11 cellular contexts compared by ENCODE assay signal in genomic region chr6:144264270-144265060, GRCh38. TPM values are rescaled to one million over a fixed set of nuclear protein-coding genes. Genes with fewer than 3 reads are reported as not detected.
DNase-seq lines count a peak whose midpoint lies in the region; ATAC-seq and TF ChIP-seq lines count a peak whose summit lies in the region.
"Had no signal": no experiment of that assay in that cellular context is flagged by ENCODE, and none has a peak within 500 bp of the region (broad histone marks: within the 10 kb centered on the region; RNA-seq: fewer than 3 reads in every experiment).

No MANE protein-coding gene starts in this region.

- H3K14ac ChIP-seq in H9 (ENCODE audit: insufficient read depth, low read length): no peak overlapping the region

- H3K27me3 Mint-ChIP-seq in H9 (ENCODE audit: low read depth): no peaks in the 10 kb centered on the region
- H3K27me3 Mint-ChIP-seq: IgD-negative memory B cell had no signal

- peaks cover 0 to 8% (median 2%) of the 10 kb centered on the region in 3 experiments; a peak in 5 of 7 replicates for H3K36me3 Mint-ChIP-seq in H9 (ENCODE audit: insufficient read depth in 1 of 3, low read depth in 3 of 3)
- H3K36me3 Mint-ChIP-seq: IgD-negative memory B cell had no signal

- H3K56ac ChIP-seq in H9 (ENCODE audit: insufficient read length, low read depth, low read length): no peak overlapping the region

- intact Hi-C loops in adrenal gland (cut with DNase I): no loop called here

- H3K23ac ChIP-seq in H9 (ENCODE audit: insufficient read length, low read depth, low read length): no peak overlapping the region

- H2AFZ ChIP-seq in H9 (ENCODE audit: low read length): no peak overlapping the region

- H2AK5ac ChIP-seq in H9 (ENCODE audit: insufficient read length, low read length): no peak overlapping the region

- H3K9me3 ChIP-seq in H9 (ENCODE audit: control insufficient read depth, low read depth, low read length) (no peaks in the 10 kb centered on the region), adrenal gland (replicated peaks in 1 of 3) (no peaks in the 10 kb centered on the region), skeletal muscle satellite cell (replicated peaks; ENCODE audit: low read length) (no peaks in the 10 kb centered on the region), BE2C (no peaks in the 10 kb centered on the region)

- H3K27ac ChIP-seq in H9 (ENCODE audit: insufficient read length, low read depth, low read length) (no peak overlapping the region), adrenal gland (peak overlapping the region in 2 of 5 donors; percentile 10 to 13)

- no peak overlapping the region for H3T11ph ChIP-seq in H9 (ENCODE audit: low read length)

- peak overlapping the region; percentile 93 to 97 (median 97); a peak in 5 of 7 replicates for H3K27ac Mint-ChIP-seq in H9

- ATAC-seq in GM19351 (IDR thresholded peaks at IDR 0.05; ENCODE audit: unreplicated experiment): no peak

- H2BK20ac ChIP-seq in H9 (ENCODE audit: low read depth, low read length, poor library complexity, severe bottlenecking): no peak overlapping the region

- no peak overlapping the region for H3K4ac ChIP-seq in H9 (ENCODE audit: low read depth, low read length)

- no peak overlapping the region for H2BK5ac ChIP-seq in H9 (ENCODE audit: insufficient read length, low read length)

- no peak overlapping the region for H4K8ac ChIP-seq in H9 (replicated peaks; ENCODE audit: insufficient read length, low read depth, low read length)

- TF ChIP-seq CTCF in H9 (conservative IDR thresholded peaks at IDR 0.05) (no peak), adrenal gland (IDR thresholded peaks at IDR 0.05) (no peak), BE2C (IDR thresholded peaks at IDR 0.05; ENCODE audit: low read depth, low read length) (no peak)

- no CpG with 5 or more reads among the region's 7 CpGs for WGBS in H9 (ENCODE audit: extremely low coverage, insufficient read length, low lambda C conversion rate)
- WGBS in adrenal gland, 4 donors: 48 to 58% (median 53%) methylated on average over 7 of the region's 7 CpGs

- H3K27me3 ChIP-seq in H9 (ENCODE audit: insufficient read depth, low read length): no peaks in the 10 kb centered on the region
- H3K27me3 ChIP-seq in adrenal gland: no peaks in the 10 kb centered on the region
- no peaks in the 10 kb centered on the region for H3K27me3 ChIP-seq in skeletal muscle satellite cell (ENCODE audit: control insufficient read depth, insufficient read depth, low read length)
- no peaks in the 10 kb centered on the region for H3K27me3 ChIP-seq in BE2C

- H4K5ac ChIP-seq in H9 (ENCODE audit: insufficient read length, low read depth, low read length): no peak overlapping the region

- H2BK15ac ChIP-seq in H9 (ENCODE audit: low read depth, low read length): no peak overlapping the region

- H3K4me1 Mint-ChIP-seq in H9: peaks cover 30 to 33% of the 10 kb centered on the region in 2 experiments

- H3K36me3 ChIP-seq in adrenal gland (replicated peaks in 1 of 2) (no peaks in the 10 kb centered on the region), skeletal muscle satellite cell (ENCODE audit: insufficient read depth, low read length) (no peaks in the 10 kb centered on the region), BE2C (no peaks in the 10 kb centered on the region)

- no peaks in the 10 kb centered on the region for H3K23me2 ChIP-seq in H9 (ENCODE audit: insufficient read length, low read depth, low read length, poor library complexity, severe bottlenecking)

- no peaks in the 10 kb centered on the region for H4K20me1 ChIP-seq in H9 (ENCODE audit: control insufficient read depth, insufficient read depth, insufficient read length)

- no peaks in the 10 kb centered on the region for H3K79me2 ChIP-seq in H9 (ENCODE audit: insufficient read depth, low read length)

- H2BK12ac ChIP-seq in H9 (ENCODE audit: insufficient read length, low read depth, low read length): peak overlapping the region; percentile 45

- H3K4me1 ChIP-seq in H9 (ENCODE audit: insufficient read depth, low read length): peaks cover 9% of the 10 kb centered on the region
- peaks cover 0 to 22% of the 10 kb centered on the region in 2 donors for H3K4me1 ChIP-seq in adrenal gland (replicated peaks in 1 of 2)
- peaks cover 36% of the 10 kb centered on the region for H3K4me1 ChIP-seq in skeletal muscle satellite cell (ENCODE audit: control insufficient read depth, insufficient read depth, low read length)
- H3K4me1 ChIP-seq in BE2C: no peaks in the 10 kb centered on the region

- no peaks in the 10 kb centered on the region for H3K79me1 ChIP-seq in H9 (ENCODE audit: insufficient read depth, low read depth, low read length, poor library complexity, severe bottlenecking)

- H3K9ac ChIP-seq in H9 (ENCODE audit: extremely low read depth, insufficient read length, low read length): no peak overlapping the region
- H3K9ac ChIP-seq in skeletal muscle satellite cell (ENCODE audit: low read depth, low read length): peak overlapping the region; percentile 62

- no peak overlapping the region; a peak in 1 of 5 replicates for H3K4me3 Mint-ChIP-seq in H9

- no peak for TF ChIP-seq POLR2A in adrenal gland (IDR thresholded peaks at IDR 0.05)

- no peak overlapping the region for H2BK120ac ChIP-seq in H9 (ENCODE audit: low read depth, low read length, poor library complexity, severe bottlenecking)

- H3K9me3 Mint-ChIP-seq in H9: peaks cover 3% of the 10 kb centered on the region in 2 experiments; a peak in 3 of 5 replicates

- peak; percentile 57 for DNase-seq in H9
- DNase-seq in adrenal gland: peak in 6 of 7 donors; percentile 38 to 71 (median 58)
- DNase-seq in hepatic stellate cell (ENCODE audit: low spot score): peak; percentile 66
- no peak for DNase-seq in KG1 (lab: John Stamatoyannopoulos, UW)
- DNase-seq in cerebellar nuclear complex (lab: John Stamatoyannopoulos, UW): no peak
- DNase-seq in BE2C: no peak
- DNase-seq: effector CD4-positive, alpha-beta T cell; T-helper 9 cell had no signal

- no peak overlapping the region for H3K18ac ChIP-seq in H9 (ENCODE audit: insufficient read length, low read depth, low read length)

- H3K4me2 ChIP-seq in H9 (ENCODE audit: insufficient read depth, insufficient read length, low read length) (no peak overlapping the region), skeletal muscle satellite cell (ENCODE audit: low read length) (peak overlapping the region; percentile 74)

- no peak overlapping the region for H3K4me3 ChIP-seq in adrenal gland
- H3K4me3 ChIP-seq in skeletal muscle satellite cell (ENCODE audit: low read length): peak overlapping the region; percentile 15
- H3K4me3 ChIP-seq in BE2C (ENCODE audit: low read depth, low read length): no peak overlapping the region

- H4K91ac ChIP-seq in H9 (ENCODE audit: insufficient read length, low read depth, low read length): no peak overlapping the region

RNA-seq across cellular contexts. Expression of gene UTRN, which starts 20.7 kb away (rescaled TPM):
- total RNA-seq in H9 (2021): 79.7 and 82.3 TPM in 2 replicates
- 100 to 1,000 TPM in 6 of 8 donors, 10 to 100 TPM in 2; 79.6 to 194 (median 125) TPM for total RNA-seq in adrenal gland
- polyA plus RNA-seq in adrenal gland: 10 to 100 TPM in 2 of 3 donors, 1 to 10 TPM in 1; 7.6 to 23.0 (median 19.5) TPM
- 58.1 and 66.6 TPM in 2 replicates for total RNA-seq in skeletal muscle satellite cell (2012; rRNA removed)
- polyA plus RNA-seq in BE2C (2012; ENCODE audit: insufficient read depth, insufficient read length, low read depth): 35.0 TPM

Comparison
In these comparisons a context has a peak if more than half of its experiments do, and no peak if none do; other contexts are left out.
1. DNase-seq: peak in H9 (single experiment), adrenal gland (6 of 7) and hepatic stellate cell (single experiment); none in KG1 (single experiment), cerebellar nuclear complex (0 of 2) and BE2C (single experiment).